Comparison of ENCODE assay signal across 16 cellular contexts in genomic region chr14:62168564-62169155, GRCh38.
DNase-seq lines count a peak whose midpoint lies in the region; ATAC-seq and TF ChIP-seq lines count a peak whose summit lies in the region.
"Had no signal": no experiment of that assay in that cellular context is flagged by ENCODE, and none has a peak within 500 bp of the region (broad histone marks: within the 10 kb centered on the region; RNA-seq: fewer than 3 reads in every experiment).

No MANE protein-coding gene starts in this region.

- no peak for ATAC-seq in heart right ventricle

- no peaks in the 10 kb centered on the region for H3K9me3 ChIP-seq in endodermal cell (ENCODE audit: control insufficient read depth, low read length)
- H3K9me3 ChIP-seq in heart right ventricle, result no peaks in the 10 kb centered on the region
- H3K9me3 ChIP-seq: left ventricle myocardium inferior had no signal

- H3K36me3 ChIP-seq in endodermal cell (ENCODE audit: control insufficient read depth, insufficient read depth, low read length), result no peaks in the 10 kb centered on the region
- H3K36me3 ChIP-seq in heart right ventricle, result no peaks in the 10 kb centered on the region
- H3K36me3 ChIP-seq: left ventricle myocardium inferior had no signal

- H3K27me3 Mint-ChIP-seq in endodermal cell (ENCODE audit: insufficient read depth), result peaks cover 9% of the 10 kb centered on the region
- peaks cover 24% of the 10 kb centered on the region for H3K27me3 Mint-ChIP-seq in type B pancreatic cell

- TF ChIP-seq CTCF in endodermal cell (conservative IDR thresholded peaks at IDR 0.05) (peak; percentile 72), type B pancreatic cell (conservative IDR thresholded peaks at IDR 0.05) (peak; percentile 44), heart right ventricle (IDR thresholded peaks at IDR 0.05) (no peak)

- H3K36me3 Mint-ChIP-seq in endodermal cell (ENCODE audit: low read depth), result no peaks in the 10 kb centered on the region
- no peaks in the 10 kb centered on the region for H3K36me3 Mint-ChIP-seq in type B pancreatic cell
- H3K36me3 Mint-ChIP-seq: naive B cell had no signal

- H3K4me1 Mint-ChIP-seq in endodermal cell (peaks cover 22% of the 10 kb centered on the region), type B pancreatic cell (ENCODE audit: unreplicated experiment) (no peaks in the 10 kb centered on the region)
- H3K4me1 Mint-ChIP-seq: naive B cell had no signal

- H3K4me3 ChIP-seq in endodermal cell (ENCODE audit: low read length) (no peak overlapping the region), heart right ventricle (no peak overlapping the region)
- H3K4me3 ChIP-seq: coronary artery, left ventricle myocardium inferior had no signal

- H3K27me3 ChIP-seq in endodermal cell (ENCODE audit: control insufficient read depth, insufficient read depth, low read length, poor library complexity, severe bottlenecking) (no peaks in the 10 kb centered on the region), heart right ventricle (peaks cover 0 to 25% (median 13%) of the 10 kb centered on the region in 7 donors)

- H3K9me3 Mint-ChIP-seq in endodermal cell (peaks cover 1% of the 10 kb centered on the region), type B pancreatic cell (no peaks in the 10 kb centered on the region)
- H3K9me3 Mint-ChIP-seq: activated T-helper 2 cell treated with anti-CD3 and anti-CD28 coated beads, Interferon-gamma antibody, Interleukin-2, Interleukin-4, amounts not matched to agents 10 μg/mL and 5 μg/mL and 100 μg/mL, durations not matched to agents 14 hours and 24 hours and 36 hours had no signal

- H3K4me3 Mint-ChIP-seq in endodermal cell (no peak overlapping the region), type B pancreatic cell (no peak overlapping the region)
- H3K4me3 Mint-ChIP-seq: naive B cell had no signal

- H3K4me1 ChIP-seq in endodermal cell (ENCODE audit: control insufficient read depth, insufficient read depth, low read length), result peaks cover 3% of the 10 kb centered on the region
- H3K4me1 ChIP-seq in heart right ventricle, result no peaks in the 10 kb centered on the region
- H3K4me1 ChIP-seq: left ventricle myocardium inferior had no signal

- DNase-seq in NCI-H2171 treated with DMSO at 0.1 percent for 48 hours (lab: John Stamatoyannopoulos, UW) (peak; percentile 19), NCI-H2171 (lab: John Stamatoyannopoulos, UW) (no peak), NCI-H69 (lab: John Stamatoyannopoulos, UW) (peak; percentile 33), endodermal cell (peak; percentile 82), type B pancreatic cell (ENCODE audit: extremely low spot score, unreplicated experiment) (no peak), GOT3 (lab: John Stamatoyannopoulos, UW) (no peak), KG1 (lab: John Stamatoyannopoulos, UW) (no peak), heart right ventricle (no peak)
- DNase-seq: amniotic stem cell; left ventricle myocardium inferior; MM.1S; naive B cell; OCI-M1; stimulated activated CD4-positive, alpha-beta T cell treated with anti-CD3 and anti-CD28 coated beads, Interleukin-15, amount 100 ng/mL, for 24 hours had no signal

- H3K9ac ChIP-seq in endodermal cell (ENCODE audit: extremely low read depth, low read length, poor library complexity, severe bottlenecking), result no peak overlapping the region

- intact Hi-C loops in heart right ventricle (cut with DNase I), result loop anchor here in 2 of 10 donors (10.0 kb wide), 2 partner anchors 876 to 1606 kb away; partner anchors contain the start of gene KCNH5 (in 1 of the 2)

- H3K27ac Mint-ChIP-seq in endodermal cell (peak overlapping the region; percentile 7), type B pancreatic cell (no peak overlapping the region)
- H3K27ac Mint-ChIP-seq: activated T-helper 2 cell treated with anti-CD3 and anti-CD28 coated beads, Interferon-gamma antibody, Interleukin-2, Interleukin-4, amounts not matched to agents 10 μg/mL and 5 μg/mL and 100 μg/mL, durations not matched to agents 14 hours and 24 hours and 36 hours; naive B cell had no signal

- H3K27ac ChIP-seq in endodermal cell (ENCODE audit: low read depth, low read length), result no peak overlapping the region
- no peak overlapping the region for H3K27ac ChIP-seq in heart right ventricle
- H3K27ac ChIP-seq: coronary artery, left ventricle myocardium inferior had no signal

- 30 to 48% methylated on average over 3 of the region's 3 CpGs for whole genome bisulfite sequencing in endodermal cell (ENCODE audit: insufficient coverage in 1 of 2, insufficient read length in 1 of 2), 2 experiments
- 18 to 36% methylated on average over 3 of the region's 3 CpGs for WGBS in heart right ventricle, 2 donors

Comparison
In these comparisons a context has a peak if more than half of its experiments do, and no peak if none do; other contexts are left out.
1. DNase-seq: peak in NCI-H2171 treated with DMSO at 0.1 percent for 48 hours (single experiment), NCI-H69 (single experiment) and endodermal cell (single experiment); none in NCI-H2171 (single experiment), type B pancreatic cell (single experiment), GOT3 (single experiment), KG1 (single experiment) and heart right ventricle (0 of 2).
2. CTCF ChIP-seq: peak in endodermal cell (single experiment) and type B pancreatic cell (single experiment); none in heart right ventricle (0 of 9).